ENCODE assay signal across 20 cellular contexts in genomic region chr11:31800398-31801265, GRCh38. TPM values are rescaled to one million over a fixed set of nuclear protein-coding genes. Genes with fewer than 3 reads are reported as not detected.
DNase-seq lines count a peak whose midpoint lies in the region; ATAC-seq and TF ChIP-seq lines count a peak whose summit lies in the region.
"Had no signal": no experiment of that assay in that cellular context is flagged by ENCODE, and none has a peak within 500 bp of the region (broad histone marks: within the 10 kb centered on the region; RNA-seq: fewer than 3 reads in every experiment).

No MANE protein-coding gene starts in this region.

- no peak for ATAC-seq in naive thymus-derived CD4-positive, alpha-beta T cell
- ATAC-seq in HG03571 (IDR thresholded peaks at IDR 0.05; ENCODE audit: unreplicated experiment): no peak
- ATAC-seq: activated CD4-positive, alpha-beta T cell treated with anti-CD3 and anti-CD28 coated beads for 36 hours; lower lobe of right lung; upper lobe of right lung had no signal

- peaks cover 95% of the 10 kb centered on the region for H3K27me3 Mint-ChIP-seq in T-helper 2 cell treated with Interferon-gamma antibody and Interleukin-4, amounts not matched to agents 5 μg/mL and 100 μg/mL, for 36 hours (ENCODE audit: low read depth)
- H3K27me3 Mint-ChIP-seq in brain: peaks cover 34% of the 10 kb centered on the region
- H3K27me3 Mint-ChIP-seq in naive thymus-derived CD4-positive, alpha-beta T cell: peaks cover 82 to 93% (median 87%) of the 10 kb centered on the region in 5 donors

- H3K27ac ChIP-seq in naive thymus-derived CD4-positive, alpha-beta T cell (ENCODE audit: low read depth, low read length): no peak overlapping the region
- H3K27ac ChIP-seq: BLaER1 treated with 17β-estradiol and CSF1 and Interleukin-3, amounts not matched to agents 10 nM and 100 nM; coronary artery; lower lobe of right lung; stomach; upper lobe of right lung had no signal

- H3K4me1 Mint-ChIP-seq in T-helper 2 cell treated with Interferon-gamma antibody and Interleukin-4, amounts not matched to agents 5 μg/mL and 100 μg/mL, for 36 hours (ENCODE audit: low read depth): peaks cover 20% of the 10 kb centered on the region
- peaks cover 89% of the 10 kb centered on the region for H3K4me1 Mint-ChIP-seq in brain
- H3K4me1 Mint-ChIP-seq in naive thymus-derived CD4-positive, alpha-beta T cell: peaks cover 28 to 60% (median 47%) of the 10 kb centered on the region in 7 donors

- CTCF ChIA-PET in GM10248 (lab: Yijun Ruan, JAX): no interaction called here
- CTCF ChIA-PET in naive thymus-derived CD4-positive, alpha-beta T cell (lab: Charles Lee): no interaction called here

- H3K9me3 Mint-ChIP-seq in T-helper 2 cell treated with Interferon-gamma antibody and Interleukin-4, amounts not matched to agents 5 μg/mL and 100 μg/mL, for 36 hours: no peaks in the 10 kb centered on the region
- H3K9me3 Mint-ChIP-seq in brain: peaks cover 0 to 16% (median 0%) of the 10 kb centered on the region in 5 experiments
- H3K9me3 Mint-ChIP-seq in naive thymus-derived CD4-positive, alpha-beta T cell: peaks cover 0 to 61% (median 29%) of the 10 kb centered on the region in 11 donors

- TF ChIP-seq CTCF in GM10248 (IDR thresholded peaks at IDR 0.05; ENCODE audit: control extremely low read depth, extremely low read depth, low read depth, missing control alignments): no peak
- no peak for TF ChIP-seq CTCF in brain (conservative IDR thresholded peaks at IDR 0.05)

- peaks cover 17 to 51% of the 10 kb centered on the region in 2 donors for H3K27me3 ChIP-seq in naive thymus-derived CD4-positive, alpha-beta T cell (ENCODE audit: control insufficient read depth in 2 of 2, insufficient read depth in 2 of 2, low read length in 2 of 2)
- no peaks in the 10 kb centered on the region for H3K27me3 ChIP-seq in MG63

- intact Hi-C loops in naive thymus-derived CD4-positive, alpha-beta T cell (cut with micrococcal nuclease): loop anchor here in 1 of 2 donors (2.0 to 5.0 kb wide), 2 partner anchors 24 to 632 kb away; no protein-coding TSS in a partner anchor

- H3K36me3 ChIP-seq in naive thymus-derived CD4-positive, alpha-beta T cell (ENCODE audit: control insufficient read depth in 2 of 3, insufficient read depth in 3 of 3, low read length in 3 of 3): no peaks in the 10 kb centered on the region
- H3K36me3 ChIP-seq in MG63: peaks cover 15% of the 10 kb centered on the region
- H3K36me3 ChIP-seq: BLaER1 treated with 17β-estradiol and CSF1 and Interleukin-3, amounts not matched to agents 10 nM and 100 nM; lower lobe of right lung; stomach; upper lobe of right lung had no signal

- peak overlapping the region; percentile 5 for H3K4me3 Mint-ChIP-seq in T-helper 2 cell treated with Interferon-gamma antibody and Interleukin-4, amounts not matched to agents 5 μg/mL and 100 μg/mL, for 36 hours
- H3K4me3 Mint-ChIP-seq in brain: peak overlapping the region; percentile 75 to 96 (median 91)
- H3K4me3 Mint-ChIP-seq in naive thymus-derived CD4-positive, alpha-beta T cell: peak overlapping the region in 7 of 10 donors; percentile 0 to 70 (median 53)
- H3K4me3 Mint-ChIP-seq: activated CD4-positive, alpha-beta T cell treated with anti-CD3 and anti-CD28 coated beads for 36 hours had no signal

- H3K4me3 ChIP-seq in naive thymus-derived CD4-positive, alpha-beta T cell (ENCODE audit: low read length): no peak overlapping the region
- H3K4me3 ChIP-seq in MG63: no peak overlapping the region
- H3K4me3 ChIP-seq: BLaER1 treated with 17β-estradiol and CSF1 and Interleukin-3, amounts not matched to agents 10 nM and 100 nM; lower lobe of right lung; stomach; upper lobe of right lung had no signal

- H3K4me1 ChIP-seq in naive thymus-derived CD4-positive, alpha-beta T cell (ENCODE audit: control insufficient read depth in 2 of 2, insufficient read depth in 2 of 2, low read length in 2 of 2): peaks cover 5 to 29% of the 10 kb centered on the region in 2 donors

- no peak for DNase-seq in T-helper 2 cell treated with Interferon-gamma antibody and Interleukin-4, amounts not matched to agents 5 μg/mL and 100 μg/mL, for 36 hours (ENCODE audit: low spot score)
- DNase-seq in T-helper 2 cell (no peak), GM10248 (ENCODE audit: extremely low spot score) (peak; percentile 11), MG63 (no peak), NCI-H526 (lab: John Stamatoyannopoulos, UW) (no peak)
- no peak for DNase-seq in naive thymus-derived CD4-positive, alpha-beta T cell
- DNase-seq: 8988T; activated CD4-positive, alpha-beta T cell treated with anti-CD3 and anti-CD28 coated beads for 36 hours; anterior cingulate cortex; lower lobe of right lung; NCI-H2029 treated with DMSO at 0.1 percent for 48 hours; NCI-H526 treated with DMSO at 0.1 percent for 48 hours; SIG-M5; stomach; upper lobe of right lung had no signal

- H3K36me3 Mint-ChIP-seq in T-helper 2 cell treated with Interferon-gamma antibody and Interleukin-4, amounts not matched to agents 5 μg/mL and 100 μg/mL, for 36 hours (ENCODE audit: low read depth): peaks cover 7% of the 10 kb centered on the region
- H3K36me3 Mint-ChIP-seq in brain: peaks cover 51% of the 10 kb centered on the region
- H3K36me3 Mint-ChIP-seq in naive thymus-derived CD4-positive, alpha-beta T cell: peaks cover 0 to 21% (median 14%) of the 10 kb centered on the region in 5 donors

- H3K9me3 ChIP-seq in naive thymus-derived CD4-positive, alpha-beta T cell (ENCODE audit: control insufficient read depth in 2 of 3, low read length in 3 of 3): peaks cover 0 to 6% (median 0%) of the 10 kb centered on the region in 3 experiments
- no peaks in the 10 kb centered on the region for H3K9me3 ChIP-seq in MG63
- H3K9me3 ChIP-seq: lower lobe of right lung, upper lobe of right lung had no signal

- POLR2A ChIA-PET in GM10248 (lab: Yijun Ruan, JAX): interaction anchor here (0.7 kb wide), 1 partner anchor 637 kb away, joined by 3 read pairs; no protein-coding TSS in a partner anchor
- POLR2A ChIA-PET in naive thymus-derived CD4-positive, alpha-beta T cell (lab: Charles Lee): no interaction called here

- H3K27ac Mint-ChIP-seq in T-helper 2 cell treated with Interferon-gamma antibody and Interleukin-4, amounts not matched to agents 5 μg/mL and 100 μg/mL, for 36 hours: peak overlapping the region; percentile 72
- peak overlapping the region; percentile 73 to 99 (median 89) for H3K27ac Mint-ChIP-seq in brain
- H3K27ac Mint-ChIP-seq in naive thymus-derived CD4-positive, alpha-beta T cell: peak overlapping the region in 2 of 9 donors; percentile 1 to 85
- H3K27ac Mint-ChIP-seq: activated CD4-positive, alpha-beta T cell treated with anti-CD3 and anti-CD28 coated beads for 36 hours had no signal

RNA-seq across cellular contexts. Expression of gene PAX6, which starts 10.5 kb away (rescaled TPM):
- polyA plus RNA-seq in brain (ENCODE audit: insufficient read depth, low read depth, low replicate concordance): 16.7 TPM
- not detected for total RNA-seq in naive thymus-derived CD4-positive, alpha-beta T cell
- not detected for polyA plus RNA-seq in naive thymus-derived CD4-positive, alpha-beta T cell
- 12.4 and 12.7 TPM in 2 replicates for total RNA-seq in MG63 (2014; rRNA removed; shearing (Covaris generic); ENCODE audit: low replicate concordance)
- total RNA-seq: lower lobe of right lung, OCI-LY7, upper lobe of right lung had no signal

Comparison
In these comparisons a context has a peak if more than half of its experiments do, and no peak if none do; other contexts are left out.
1. H3K4me3 Mint-ChIP-seq: peak in every context shown above with its lines; median percentile 91 in brain; 53 in naive thymus-derived CD4-positive, alpha-beta T cell; 5 in T-helper 2 cell treated with Interferon-gamma antibody and Interleukin-4, amounts not matched to agents 5 μg/mL and 100 μg/mL, for 36 hours.
2. RNA of gene PAX6, which starts 10.5 kb away (total RNA-seq): 12.4 to 12.7 TPM in MG63; not detected in naive thymus-derived CD4-positive, alpha-beta T cell; every median in the first group is over 10 times any median in the second.